Comparison of ENCODE assay signal across 21 cellular contexts in the genomic region with DNA sequence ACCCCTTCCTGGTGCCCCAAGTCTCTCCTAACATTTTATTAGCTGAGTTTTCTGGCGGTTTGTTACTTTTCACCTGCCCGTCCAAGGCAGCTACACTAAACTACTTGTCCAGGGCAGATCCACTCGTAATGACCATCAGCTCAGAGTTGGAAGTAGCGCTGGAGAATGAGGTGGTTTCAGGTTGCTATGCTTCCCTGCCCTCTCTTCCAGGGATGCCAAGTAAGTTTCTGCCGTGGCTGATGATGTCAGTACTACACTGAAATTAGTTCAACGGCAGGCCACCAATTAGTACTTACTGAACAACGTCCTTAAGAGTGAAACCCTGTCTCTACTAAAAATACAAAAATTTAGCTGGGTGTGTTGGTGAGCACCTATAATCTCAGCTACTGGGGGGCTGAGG. TPM values are rescaled to one million over a fixed set of nuclear protein-coding genes. Genes with fewer than 3 reads are reported as not detected.
A peak's percentile ranks its signal among the peaks of the same experiment; 100 is the strongest.
DNase-seq lines count a peak whose midpoint lies in the region; ATAC-seq, FAIRE-seq and TF ChIP-seq lines count a peak whose summit lies in the region.
"Had no signal": no experiment of that assay in that cellular context is flagged by ENCODE, and none has a peak within 500 bp of the region (broad histone marks: within the 10 kb centered on the region; RNA-seq: fewer than 3 reads in every experiment).

No MANE protein-coding gene starts in this region.

- H2BK20ac ChIP-seq in IMR-90 (ENCODE audit: low read depth, low read length): no peak overlapping the region

- no peak overlapping the region for H2BK5ac ChIP-seq in IMR-90 (ENCODE audit: low read depth, low read length, poor library complexity, severe bottlenecking)

- H4K5ac ChIP-seq in IMR-90 (ENCODE audit: low read depth, low read length): no peak overlapping the region

- TF ChIP-seq RAD21 in IMR-90 (IDR thresholded peaks at IDR 0.05; ENCODE audit: low read length): no peak

- TF ChIP-seq CTCF in IMR-90 (conservative IDR thresholded peaks at IDR 0.05; ENCODE audit: low read depth, low read length) (no peak), body of pancreas (IDR thresholded peaks at IDR 0.05) (no peak), kidney (IDR thresholded peaks at IDR 0.05; ENCODE audit: borderline replicate concordance, extremely low read depth, insufficient read depth) (no peak)

- no peak overlapping the region for H3K27ac ChIP-seq in IMR-90 (ENCODE audit: insufficient read depth, low read length)
- H3K27ac ChIP-seq in body of pancreas: peak overlapping the region in 3 of 4 donors; percentile 43 to 55 (median 51)
- peak overlapping the region; percentile 13 to 39 for H3K27ac ChIP-seq in kidney (ENCODE audit: low read depth in 2 of 2, low read length in 2 of 2)
- H3K27ac ChIP-seq: brain microvascular endothelial cell, vagina, WERI-Rb-1 had no signal

- DNase-seq in IMR-90: peak; percentile 36
- peak in 1 of 4 donors; percentile 9 for DNase-seq in body of pancreas
- no peak for DNase-seq in kidney
- peak; percentile 68 for DNase-seq in renal cortical epithelial cell (ENCODE audit: low read depth)
- DNase-seq in stimulated activated naive CD4-positive, alpha-beta T cell (lab: John Stamatoyannopoulos, UW): no peak
- DNase-seq in effector CD4-positive, alpha-beta T cell: no peak
- DNase-seq: activated CD4-positive, alpha-beta memory T cell treated with anti-CD3 and anti-CD28 coated beads, Interleukin-2, amount 10 ng/mL, durations not matched to agents 7 days and 5 days; activated T-cell treated with anti-CD3 and anti-CD28 coated beads, Interleukin-2, amount 50 U/mL, for 4 hours; brain microvascular endothelial cell; DND-41; heart right ventricle; NCI-H1694; NCI-H446 treated with DMSO at 0.1 percent for 48 hours; stimulated activated naive CD8-positive, alpha-beta T cell treated with anti-CD3 and anti-CD28 coated beads, Interleukin-15, Interleukin-2, amounts not matched to agents 100 U/mL and 50 U/mL, for 24 hours; T-helper 1 cell; WERI-Rb-1 had no signal

- no peak overlapping the region for H2BK120ac ChIP-seq in IMR-90 (ENCODE audit: low read depth, low read length)

- H3K18ac ChIP-seq in IMR-90 (ENCODE audit: low read depth, low read length): no peak overlapping the region

- H3K4me3 ChIP-seq in IMR-90 (ENCODE audit: insufficient read depth, low read depth, low read length): no peak overlapping the region
- no peak overlapping the region for H3K4me3 ChIP-seq in body of pancreas
- H3K4me3 ChIP-seq in kidney (ENCODE audit: low read length in 2 of 2): no peak overlapping the region
- H3K4me3 ChIP-seq: heart right ventricle, vagina had no signal

- H3K4me1 ChIP-seq in IMR-90 (ENCODE audit: control insufficient read depth, insufficient read depth, low read length) (peaks cover 14% of the 10 kb centered on the region), body of pancreas (peaks cover 14% of the 10 kb centered on the region), kidney (ENCODE audit: control insufficient read depth in 1 of 2, insufficient read depth in 1 of 2, low read depth in 1 of 2, low read length in 2 of 2) (peaks cover 10 to 12% of the 10 kb centered on the region in 2 donors)

- H4K8ac ChIP-seq in IMR-90 (ENCODE audit: low read depth in 2 of 2, low read length in 2 of 2): no peak overlapping the region

- no peak overlapping the region for H4K91ac ChIP-seq in IMR-90 (ENCODE audit: insufficient read depth, low read depth, low read length)

- TF ChIP-seq POLR2A in IMR-90 (IDR thresholded peaks at IDR 0.05; ENCODE audit: low read depth, low read length): no peak
- no peak for TF ChIP-seq POLR2A in body of pancreas (IDR thresholded peaks at IDR 0.05)

- in situ Hi-C loops in IMR-90 (cut with MboI; ENCODE audit: low sequenced_read_pairs): no loop called here

- peaks cover 48 to 89% of the 10 kb centered on the region in 2 experiments for H3K79me1 ChIP-seq in IMR-90 (ENCODE audit: low read depth in 1 of 2, low read length in 2 of 2)

- H3K56ac ChIP-seq in IMR-90 (ENCODE audit: extremely low read depth, insufficient read depth, low read length): no peak overlapping the region

- H4K20me1 ChIP-seq in IMR-90 (ENCODE audit: insufficient read depth, low read length): peaks cover 85% of the 10 kb centered on the region

- H3K23ac ChIP-seq in IMR-90 (ENCODE audit: low read depth, low read length): no peak overlapping the region

- no peak overlapping the region for H3K4me2 ChIP-seq in IMR-90 (ENCODE audit: low read depth, low read length)

- BruUV-seq in IMR-90 (replicated peaks; lab: Mats Ljungman, UMichigan): no TSS peak

- no CpG with 5 or more reads among the region's 7 CpGs for WGBS in IMR-90 (ENCODE audit: extremely low coverage in 2 of 2, insufficient read length in 1 of 2), 2 experiments
- WGBS in body of pancreas, 2 donors: 68 to 75% methylated on average over 7 of the region's 7 CpGs

- dilution Hi-C loops in IMR-90 (cut with HindIII; ENCODE audit: low sequenced_read_pairs, unreplicated experiment): no loop called here

- H3K27me3 ChIP-seq in IMR-90 (ENCODE audit: control insufficient read depth, insufficient read depth, low read length) (no peaks in the 10 kb centered on the region), body of pancreas (no peaks in the 10 kb centered on the region)
- H3K27me3 ChIP-seq: brain microvascular endothelial cell, vagina had no signal

- no peak overlapping the region for H2AFZ ChIP-seq in IMR-90 (replicated peaks; ENCODE audit: low read length, poor library complexity)

- H3K14ac ChIP-seq in IMR-90 (replicated peaks; ENCODE audit: low read depth, low read length): no peak overlapping the region

- POLR2A ChIA-PET in IMR-90 (lab: Charles Lee; ENCODE audit: unreplicated experiment): no interaction called here

- intact Hi-C loops in IMR-90 (cut with micrococcal nuclease) (no loop called here), body of pancreas (cut with DNase I) (no loop called here), kidney (cut with DNase I) (no loop called here)

- peaks cover 30% of the 10 kb centered on the region for H3K9me1 ChIP-seq in IMR-90 (ENCODE audit: insufficient read depth, low read length)

- ATAC-seq in IMR-90 (ENCODE audit: low read depth): no peak
- ATAC-seq in body of pancreas: no peak
- no peak for ATAC-seq in HG03521 (IDR thresholded peaks at IDR 0.05; ENCODE audit: unreplicated experiment)
- ATAC-seq in HG02571 (IDR thresholded peaks at IDR 0.05; ENCODE audit: unreplicated experiment): no peak
- ATAC-seq: activated T-cell treated with anti-CD3 and anti-CD28 coated beads, Interleukin-2, amount 50 U/mL, for 4 hours; esophagus mucosa; natural killer cell treated with Interleukin-12 subunit alpha and Interleukin-12 subunit beta and Interleukin-15 and Interleukin-18, amount 100 ng/mL, for 72 hours; stimulated activated naive CD8-positive, alpha-beta T cell treated with anti-CD3 and anti-CD28 coated beads, Interleukin-15, Interleukin-2, amounts not matched to agents 100 U/mL and 50 U/mL, for 24 hours had no signal

- H3K9me3 ChIP-seq in IMR-90 (ENCODE audit: control insufficient read depth, insufficient read depth, low read length): no peaks in the 10 kb centered on the region; the same call in 1 of the 2 replicates
- no peaks in the 10 kb centered on the region for H3K9me3 ChIP-seq in body of pancreas
- no peaks in the 10 kb centered on the region for H3K9me3 ChIP-seq in kidney (ENCODE audit: control insufficient read depth in 1 of 2, low read length in 2 of 2)
- H3K9me3 ChIP-seq: heart right ventricle, vagina had no signal

- no peak overlapping the region for H2BK15ac ChIP-seq in IMR-90 (ENCODE audit: low read depth, low read length)

- no peak overlapping the region for H2AK9ac ChIP-seq in IMR-90 (replicated peaks; ENCODE audit: low read depth, low read length, poor library complexity)

- no peak overlapping the region for H2AK5ac ChIP-seq in IMR-90 (ENCODE audit: low read depth, low read length)

- H3K9ac ChIP-seq in IMR-90 (ENCODE audit: low read depth, low read length): no peak overlapping the region
- H3K9ac ChIP-seq in kidney (ENCODE audit: low read length in 2 of 2): no peak overlapping the region

- CTCF ChIA-PET in IMR-90 (lab: Yijun Ruan, JAX): no interaction called here

- H3K36me3 ChIP-seq in IMR-90 (ENCODE audit: control insufficient read depth, insufficient read depth, low read length) (no peaks in the 10 kb centered on the region), body of pancreas (replicated peaks in 1 of 2; ENCODE audit: insufficient read depth in 1 of 2, low read depth in 2 of 2) (no peaks in the 10 kb centered on the region), kidney (ENCODE audit: control insufficient read depth in 1 of 2, insufficient read depth in 2 of 2, low read length in 2 of 2) (no peaks in the 10 kb centered on the region)
- H3K36me3 ChIP-seq: brain microvascular endothelial cell, vagina, WERI-Rb-1 had no signal

- FAIRE-seq in kidney (lab: Jason Lieb, UNC): no peak

- no peak overlapping the region for H3K4ac ChIP-seq in IMR-90 (ENCODE audit: low read depth, low read length)

TF ChIP-seq in IMR-90, 13 proteins besides CTCF, POLR2A, EP300 and RAD21 (continues in another document):
- TF ChIP-seq FOS (IDR thresholded peaks at IDR 0.05; ENCODE audit: low read depth, low read length) (no peak), BHLHE40 (IDR thresholded peaks at IDR 0.05; ENCODE audit: low read depth, low read length) (no peak), NFE2L2 (IDR thresholded peaks at IDR 0.05; ENCODE audit: low read depth, low read length) (no peak), CHD1 (IDR thresholded peaks at IDR 0.05; ENCODE audit: low read depth, low read length) (no peak), RCOR1 (IDR thresholded peaks at IDR 0.05; ENCODE audit: insufficient replicate concordance, low read length) (no peak), MAFK (IDR thresholded peaks at IDR 0.05; ENCODE audit: low read depth, low read length) (no peak), MXI1 (IDR thresholded peaks at IDR 0.05; ENCODE audit: borderline replicate concordance, low read depth, low read length) (no peak)
- TF ChIP-seq, protein P1, sequence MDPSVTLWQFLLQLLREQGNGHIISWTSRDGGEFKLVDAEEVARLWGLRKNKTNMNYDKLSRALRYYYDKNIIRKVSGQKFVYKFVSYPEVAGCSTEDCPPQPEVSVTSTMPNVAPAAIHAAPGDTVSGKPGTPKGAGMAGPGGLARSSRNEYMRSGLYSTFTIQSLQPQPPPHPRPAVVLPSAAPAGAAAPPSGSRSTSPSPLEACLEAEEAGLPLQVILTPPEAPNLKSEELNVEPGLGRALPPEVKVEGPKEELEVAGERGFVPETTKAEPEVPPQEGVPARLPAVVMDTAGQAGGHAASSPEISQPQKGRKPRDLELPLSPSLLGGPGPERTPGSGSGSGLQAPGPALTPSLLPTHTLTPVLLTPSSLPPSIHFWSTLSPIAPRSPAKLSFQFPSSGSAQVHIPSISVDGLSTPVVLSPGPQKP (IDR thresholded peaks at IDR 0.05; ENCODE audit: borderline replicate concordance, low read depth, low read length): no peak

RNA-seq across cellular contexts. Expression of a gene that starts 55.2 kb away (rescaled TPM):
- total RNA-seq in IMR-90 (2012; rRNA removed) (8.6 and 9.2 TPM in 2 replicates), body of pancreas (10 to 100 TPM in 1 of 2 donors, 1 to 10 TPM in 1; 9.6 to 11.9 TPM), kidney (22.6 TPM), renal cortical epithelial cell (3.3 and 14.4 TPM in 2 replicates)
- polyA plus RNA-seq in IMR-90 (2012; rRNA removed) (16.1 and 17.3 TPM in 2 replicates), kidney (ENCODE audit: insufficient read depth, low read depth, low replicate concordance) (6.2 TPM)
- 13.9 and 16.8 TPM in 2 replicates for polyA plus RNA-seq in IMR-90 (2012; cell fraction: cytosol; rRNA removed)
- polyA plus RNA-seq in IMR-90 (2012; cell fraction: nucleus; rRNA removed; ENCODE audit: low replicate concordance): 21.1 and 22.2 TPM in 2 replicates

Comparison
In these comparisons a context has a peak if more than half of its experiments do, and no peak if none do; other contexts are left out.
1. DNase-seq: peak in IMR-90 (single experiment) and renal cortical epithelial cell (single experiment); none in kidney (single experiment), stimulated activated naive CD4-positive, alpha-beta T cell (0 of 6) and effector CD4-positive, alpha-beta T cell (single experiment).